Comparison of ENCODE assay signal across 9 cellular contexts in the genomic region with DNA sequence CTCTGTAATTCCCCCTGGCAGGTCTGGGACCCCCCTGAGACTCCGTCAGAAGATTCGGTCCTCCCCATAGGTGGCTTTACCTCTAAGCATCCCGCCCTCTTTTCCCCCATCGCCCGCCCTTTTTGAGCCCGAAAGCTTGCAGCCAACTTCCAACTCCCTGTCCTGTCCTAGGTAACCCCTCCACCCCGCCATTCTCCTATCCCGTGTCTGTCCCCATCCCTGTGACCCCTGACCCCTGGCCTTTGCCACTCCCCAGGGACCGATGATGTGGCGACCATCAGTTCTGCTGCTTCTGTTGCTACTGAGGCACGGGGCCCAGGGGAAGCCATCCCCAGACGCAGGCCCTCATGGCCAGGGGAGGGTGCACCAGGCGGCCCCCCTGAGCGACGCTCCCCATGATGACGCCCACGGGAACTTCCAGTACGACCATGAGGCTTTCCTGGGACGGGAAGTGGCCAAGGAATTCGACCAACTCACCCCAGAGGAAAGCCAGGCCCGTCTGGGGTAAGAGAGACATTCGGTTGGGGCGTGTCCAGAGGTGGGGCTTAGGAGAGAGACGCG. TPM values are rescaled to one million over a fixed set of nuclear protein-coding genes. Genes with fewer than 3 reads are reported as not detected.
DNase-seq lines count a peak whose midpoint lies in the region; ATAC-seq, FAIRE-seq and TF ChIP-seq lines count a peak whose summit lies in the region.
"Had no signal": no experiment of that assay in that cellular context is flagged by ENCODE, and none has a peak within 500 bp of the region (broad histone marks: within the 10 kb centered on the region; RNA-seq: fewer than 3 reads in every experiment).

No MANE protein-coding gene starts in this region.

- H3K27ac ChIP-seq in mesodermal cell (ENCODE audit: low read depth, low read length, severe bottlenecking), result no peak overlapping the region

- H3K4me3 ChIP-seq in choroid plexus epithelial cell (ENCODE audit: low read depth, low read length), result peak overlapping the region; percentile 81
- peak overlapping the region; percentile 2 for H3K4me3 ChIP-seq in mesodermal cell (ENCODE audit: extremely low read depth, insufficient read depth, low read length, poor library complexity, severe bottlenecking)

- ATAC-seq in GM21447 (IDR thresholded peaks at IDR 0.05; ENCODE audit: unreplicated experiment) (no peak), GM21825 (IDR thresholded peaks at IDR 0.05; ENCODE audit: unreplicated experiment) (no peak)

- peaks cover 7% of the 10 kb centered on the region for H3K4me1 ChIP-seq in mesodermal cell (ENCODE audit: control insufficient read depth, insufficient read depth, low read length, poor library complexity, severe bottlenecking)

- 92 to 94% methylated on average over 22 to 24 of the region's 25 CpGs for WGBS in mesodermal cell (ENCODE audit: insufficient coverage in 2 of 2), 2 experiments

- no peaks in the 10 kb centered on the region for H3K27me3 Mint-ChIP-seq in activated naive CD4-positive, alpha-beta T cell treated with anti-CD3 and anti-CD28 coated beads, Interleukin-2, amount 50 U/mL, for 24 hours

- no peak for FAIRE-seq in urothelium cell line (lab: Jason Lieb, UNC)

- no peak overlapping the region for H3K27ac Mint-ChIP-seq in activated naive CD4-positive, alpha-beta T cell treated with anti-CD3 and anti-CD28 coated beads, Interleukin-2, amount 50 U/mL, for 24 hours

- no peak for TF ChIP-seq CTCF in choroid plexus epithelial cell (conservative IDR thresholded peaks at IDR 0.05; ENCODE audit: low read depth, low read length)

- peak overlapping the region; percentile 87 for H3K4me3 Mint-ChIP-seq in activated naive CD4-positive, alpha-beta T cell treated with anti-CD3 and anti-CD28 coated beads, Interleukin-2, amount 50 U/mL, for 24 hours

- DNase-seq in activated naive CD4-positive, alpha-beta T cell treated with Interleukin-2 at 50 U/mL for 16 hours, result no peak
- DNase-seq in choroid plexus epithelial cell (ENCODE audit: low read depth), result peak; percentile 49
- peak; percentile 23 for DNase-seq in urothelium cell line (ENCODE audit: low spot score)
- no peak for DNase-seq in NCI-H1436 treated with DMSO at 0.1 percent for 48 hours (lab: John Stamatoyannopoulos, UW)
- DNase-seq: DMS53 had no signal

- H3K9me3 ChIP-seq in mesodermal cell (ENCODE audit: control insufficient read depth, low read length), result no peaks in the 10 kb centered on the region

- peaks cover 34% of the 10 kb centered on the region for H3K4me1 Mint-ChIP-seq in activated naive CD4-positive, alpha-beta T cell treated with anti-CD3 and anti-CD28 coated beads, Interleukin-2, amount 50 U/mL, for 24 hours

- H3K36me3 Mint-ChIP-seq in activated naive CD4-positive, alpha-beta T cell treated with anti-CD3 and anti-CD28 coated beads, Interleukin-2, amount 50 U/mL, for 24 hours, result peaks cover 3% of the 10 kb centered on the region

- no peaks in the 10 kb centered on the region for H3K9me3 Mint-ChIP-seq in activated naive CD4-positive, alpha-beta T cell treated with anti-CD3 and anti-CD28 coated beads, Interleukin-2, amount 50 U/mL, for 24 hours

- no peaks in the 10 kb centered on the region for H3K36me3 ChIP-seq in mesodermal cell (ENCODE audit: control insufficient read depth, insufficient read depth, low read length)

RNA-seq across cellular contexts. Expression of gene RCN3, which starts 0.5 kb away (rescaled TPM):
- 13.7 TPM for polyA plus RNA-seq in mesodermal cell (2013, experiment 1 of 2)
- 13.1 TPM for polyA plus RNA-seq in mesodermal cell (2013, experiment 2 of 2)

RNA-seq across cellular contexts. Expression of gene FCGRT, which starts 15.8 kb away (rescaled TPM):
- polyA plus RNA-seq in mesodermal cell (2013, experiment 1 of 2), result 46.7 TPM
- 39.4 TPM for polyA plus RNA-seq in mesodermal cell (2013, experiment 2 of 2)

RNA-seq across cellular contexts. Expression of gene RPS11, which starts 32.1 kb away (rescaled TPM):
- 3,137 TPM for polyA plus RNA-seq in mesodermal cell (2013, experiment 1 of 2)
- 2,791 TPM for polyA plus RNA-seq in mesodermal cell (2013, experiment 2 of 2)

RNA-seq across cellular contexts. Expression of gene RPL13A, which starts 40.9 kb away (rescaled TPM):
- 2,575 TPM for polyA plus RNA-seq in mesodermal cell (2013, experiment 1 of 2)
- polyA plus RNA-seq in mesodermal cell (2013, experiment 2 of 2), result 2,385 TPM

RNA-seq across cellular contexts. Expression of gene NOSIP, which starts 52.1 kb away (rescaled TPM):
- 65.4 TPM for polyA plus RNA-seq in mesodermal cell (2013, experiment 1 of 2)
- 56.2 TPM for polyA plus RNA-seq in mesodermal cell (2013, experiment 2 of 2)

Comparison
In these comparisons a context has a peak if more than half of its experiments do, and no peak if none do; other contexts are left out.
1. DNase-seq: peak in choroid plexus epithelial cell (single experiment) and urothelium cell line (single experiment); none in activated naive CD4-positive, alpha-beta T cell treated with Interleukin-2 at 50 U/mL for 16 hours (single experiment) and NCI-H1436 treated with DMSO at 0.1 percent for 48 hours (single experiment).